1 cellular context compared by ENCODE assay signal in genomic region chr6:169700296-169700695, GRCh38.
TF ChIP-seq lines count a peak whose summit lies in the region.

No MANE protein-coding gene starts in this region.

TF ChIP-seq in HCT116, 20 proteins besides CTCF, POLR2A, EP300 and RAD21:
- TF ChIP-seq CEBPB (IDR thresholded peaks at IDR 0.05; ENCODE audit: low read depth) (no peak), MAX (IDR thresholded peaks at IDR 0.05) (no peak), ZBTB33 (IDR thresholded peaks at IDR 0.05; ENCODE audit: extremely low read depth, insufficient replicate concordance, low read length) (no peak), ELF1 (IDR thresholded peaks at IDR 0.05; ENCODE audit: borderline replicate concordance, low read depth) (no peak)
